In genomic region chr1:170790175-170790574, GRCh38 we compare ENCODE assay signal across 20 cellular contexts.
DNase-seq lines count a peak whose midpoint lies in the region; ATAC-seq and TF ChIP-seq lines count a peak whose summit lies in the region.
"Had no signal": no experiment of that assay in that cellular context is flagged by ENCODE, and none has a peak within 500 bp of the region (broad histone marks: within the 10 kb centered on the region; RNA-seq: fewer than 3 reads in every experiment).

No MANE protein-coding gene starts in this region.

- dilution Hi-C loops in mammary epithelial cell (cut with HindIII; ENCODE audit: low sequenced_read_pairs), result no loop called here

- H3K4me3 ChIP-seq in mammary epithelial cell (replicated peaks in 1 of 3; ENCODE audit: insufficient read depth in 1 of 3, low read depth in 2 of 3, low read length in 3 of 3) (no peak overlapping the region), brain microvascular endothelial cell (ENCODE audit: low read depth, low read length) (no peak overlapping the region)
- H3K4me3 ChIP-seq: BLaER1 treated with 17β-estradiol and CSF1 and Interleukin-3, amounts not matched to agents 10 nM and 100 nM; left lung; vagina had no signal

- H3K27me3 Mint-ChIP-seq in MCF 10A (ENCODE audit: insufficient read depth, unreplicated experiment), result no peaks in the 10 kb centered on the region
- no peaks in the 10 kb centered on the region for H3K27me3 Mint-ChIP-seq in type B pancreatic cell

- H3K27ac Mint-ChIP-seq in MCF 10A (ENCODE audit: low read depth, unreplicated experiment) (no peak overlapping the region), type B pancreatic cell (no peak overlapping the region)

- H3K4me1 Mint-ChIP-seq in MCF 10A (ENCODE audit: insufficient read depth, unreplicated experiment) (no peaks in the 10 kb centered on the region), type B pancreatic cell (ENCODE audit: unreplicated experiment) (no peaks in the 10 kb centered on the region)

- H3K4me2 ChIP-seq in mammary epithelial cell (ENCODE audit: insufficient read depth, low read depth, low read length), result no peak overlapping the region
- H3K4me2 ChIP-seq: BLaER1 treated with 17β-estradiol and CSF1 and Interleukin-3, amounts not matched to agents 10 nM and 100 nM had no signal

- intact Hi-C loops in MCF 10A (cut with micrococcal nuclease) (no loop called here), mammary epithelial cell (cut with micrococcal nuclease) (loop anchor here (10.0 kb wide), 1 partner anchor 135 kb away; no protein-coding TSS in a partner anchor)

- H3K36me3 ChIP-seq in mammary epithelial cell (ENCODE audit: insufficient read depth, low read length) (no peaks in the 10 kb centered on the region), brain microvascular endothelial cell (replicated peaks) (no peaks in the 10 kb centered on the region)
- H3K36me3 ChIP-seq: BLaER1 treated with 17β-estradiol and CSF1 and Interleukin-3, amounts not matched to agents 10 nM and 100 nM; left lung; vagina had no signal

- no peak overlapping the region for H3K9ac ChIP-seq in mammary epithelial cell (ENCODE audit: insufficient read depth, low read length)
- H3K9ac ChIP-seq: BLaER1 treated with 17β-estradiol and CSF1 and Interleukin-3, amounts not matched to agents 10 nM and 100 nM had no signal

- no peak for TF ChIP-seq CTCF in MCF 10A (IDR thresholded peaks at IDR 0.05; ENCODE audit: unreplicated experiment)
- no peak for TF ChIP-seq CTCF in mammary epithelial cell (conservative IDR thresholded peaks at IDR 0.05 in 1 of 2, IDR thresholded peaks at IDR 0.05 in 1 of 2; ENCODE audit: extremely low read depth in 1 of 2, insufficient read depth in 1 of 2, low read depth in 1 of 2, low read length in 2 of 2)
- peak; percentile 27 for TF ChIP-seq CTCF in brain microvascular endothelial cell (IDR thresholded peaks at IDR 0.05; ENCODE audit: low read depth, low read length, missing control alignments)
- peak; percentile 16 for TF ChIP-seq CTCF in type B pancreatic cell (conservative IDR thresholded peaks at IDR 0.05)
- TF ChIP-seq CTCF in GM10266 (IDR thresholded peaks at IDR 0.05; ENCODE audit: control insufficient read depth, insufficient read depth, low read depth, missing control alignments), result no peak

- H3K27me3 ChIP-seq in mammary epithelial cell (ENCODE audit: insufficient read depth, low read length) (no peaks in the 10 kb centered on the region), brain microvascular endothelial cell (replicated peaks) (no peaks in the 10 kb centered on the region)
- H3K27me3 ChIP-seq: BLaER1 treated with 17β-estradiol and CSF1 and Interleukin-3, amounts not matched to agents 10 nM and 100 nM; left lung; vagina had no signal

- H3K4me1 ChIP-seq in mammary epithelial cell (ENCODE audit: insufficient read depth, low read length), result no peaks in the 10 kb centered on the region
- H3K4me1 ChIP-seq: BLaER1 treated with 17β-estradiol and CSF1 and Interleukin-3, amounts not matched to agents 10 nM and 100 nM; left lung; vagina had no signal

- no peak for ATAC-seq in GM18909 (IDR thresholded peaks at IDR 0.05; ENCODE audit: poor library complexity, unreplicated experiment)
- ATAC-seq: left lung had no signal

- 0% methylated on average over 2 of the region's 2 CpGs for WGBS in mammary epithelial cell (ENCODE audit: low coverage, missing lambda C conversion rate)

- H3K4me3 Mint-ChIP-seq in MCF 10A (ENCODE audit: unreplicated experiment) (no peak overlapping the region), type B pancreatic cell (no peak overlapping the region)

- H3K9me3 ChIP-seq in mammary epithelial cell (replicated peaks; ENCODE audit: insufficient read depth, low read length), result no peaks in the 10 kb centered on the region
- H3K9me3 ChIP-seq: BLaER1 treated with 17β-estradiol and CSF1 and Interleukin-3, amounts not matched to agents 10 nM and 100 nM; left lung; vagina had no signal

- H3K36me3 Mint-ChIP-seq in MCF 10A (ENCODE audit: insufficient read depth, unreplicated experiment) (no peaks in the 10 kb centered on the region), type B pancreatic cell (no peaks in the 10 kb centered on the region)

- BruUV-seq in MCF 10A (replicated peaks; lab: Mats Ljungman, UMichigan) (no TSS peak), mammary epithelial cell (replicated peaks; lab: Mats Ljungman, UMichigan) (no TSS peak)

- POLR2A ChIA-PET in MCF 10A (lab: Yijun Ruan, JAX), result no interaction called here

- no peaks in the 10 kb centered on the region for H4K20me1 ChIP-seq in mammary epithelial cell (ENCODE audit: insufficient read depth, low read length)
- H4K20me1 ChIP-seq: BLaER1 treated with 17β-estradiol and CSF1 and Interleukin-3, amounts not matched to agents 10 nM and 100 nM had no signal

- no peaks in the 10 kb centered on the region for H3K79me2 ChIP-seq in mammary epithelial cell (ENCODE audit: insufficient read depth, low read length)

- no peak overlapping the region for H2AFZ ChIP-seq in mammary epithelial cell (ENCODE audit: low read depth, low read length)

- H3K9me3 Mint-ChIP-seq in MCF 10A (ENCODE audit: unreplicated experiment), result no peaks in the 10 kb centered on the region
- H3K9me3 Mint-ChIP-seq in type B pancreatic cell, result no peaks in the 10 kb centered on the region

- H3K27ac ChIP-seq in mammary epithelial cell (ENCODE audit: insufficient read depth, low read depth, low read length) (no peak overlapping the region), brain microvascular endothelial cell (no peak overlapping the region)
- H3K27ac ChIP-seq: BLaER1 treated with 17β-estradiol and CSF1 and Interleukin-3, amounts not matched to agents 10 nM and 100 nM; left lung; vagina had no signal

- in situ Hi-C loops in mammary epithelial cell (cut with MboI; ENCODE audit: low sequenced_read_pairs in 2 of 2) (no loop called here), brain microvascular endothelial cell (cut with HindIII; ENCODE audit: low pct_ligation_motif_present, low sequenced_read_pairs) (no loop called here)

- CTCF ChIA-PET in MCF 10A (lab: Yijun Ruan, JAX) (interaction anchor here (0.7 to 1.2 kb wide), 2 partner anchors 91 to 164 kb away, joined by 3 read pairs; no protein-coding TSS in a partner anchor), mammary epithelial cell (lab: Charles Lee; ENCODE audit: low non-redundant PET) (no interaction called here)

- DNase-seq in MCF 10A (ENCODE audit: unreplicated experiment) (peak; percentile 23), mammary epithelial cell (no peak), brain microvascular endothelial cell (no peak), left kidney (ENCODE audit: low read depth, low spot score) (peak; percentile 27), type B pancreatic cell (ENCODE audit: extremely low spot score, unreplicated experiment) (no peak), GM10266 (ENCODE audit: extremely low spot score) (no peak), amygdala (lab: John Stamatoyannopoulos, UW) (no peak)
- DNase-seq: 8988T; activated CD4-positive, alpha-beta T cell treated with anti-CD3 and anti-CD28 coated beads, Interleukin-2, amount 50 U/mL, for 48 hours; activated naive CD4-positive, alpha-beta T cell; Calu3; central memory CD4-positive, alpha-beta T cell; glutamatergic neuron; KG1; left lung; NCI-H1048; NCI-H2081 had no signal

Comparison
In these comparisons a context has a peak if more than half of its experiments do, and no peak if none do; other contexts are left out.
1. DNase-seq: peak in MCF 10A (single experiment) and left kidney (single experiment); none in mammary epithelial cell (single experiment), brain microvascular endothelial cell (single experiment), type B pancreatic cell (single experiment), GM10266 (single experiment) and amygdala (0 of 56).
2. CTCF ChIP-seq: peak in brain microvascular endothelial cell (single experiment) and type B pancreatic cell (single experiment); none in MCF 10A (single experiment), mammary epithelial cell (0 of 2) and GM10266 (single experiment).